ENCODE assay signal across 8 cellular contexts in the genomic region with DNA sequence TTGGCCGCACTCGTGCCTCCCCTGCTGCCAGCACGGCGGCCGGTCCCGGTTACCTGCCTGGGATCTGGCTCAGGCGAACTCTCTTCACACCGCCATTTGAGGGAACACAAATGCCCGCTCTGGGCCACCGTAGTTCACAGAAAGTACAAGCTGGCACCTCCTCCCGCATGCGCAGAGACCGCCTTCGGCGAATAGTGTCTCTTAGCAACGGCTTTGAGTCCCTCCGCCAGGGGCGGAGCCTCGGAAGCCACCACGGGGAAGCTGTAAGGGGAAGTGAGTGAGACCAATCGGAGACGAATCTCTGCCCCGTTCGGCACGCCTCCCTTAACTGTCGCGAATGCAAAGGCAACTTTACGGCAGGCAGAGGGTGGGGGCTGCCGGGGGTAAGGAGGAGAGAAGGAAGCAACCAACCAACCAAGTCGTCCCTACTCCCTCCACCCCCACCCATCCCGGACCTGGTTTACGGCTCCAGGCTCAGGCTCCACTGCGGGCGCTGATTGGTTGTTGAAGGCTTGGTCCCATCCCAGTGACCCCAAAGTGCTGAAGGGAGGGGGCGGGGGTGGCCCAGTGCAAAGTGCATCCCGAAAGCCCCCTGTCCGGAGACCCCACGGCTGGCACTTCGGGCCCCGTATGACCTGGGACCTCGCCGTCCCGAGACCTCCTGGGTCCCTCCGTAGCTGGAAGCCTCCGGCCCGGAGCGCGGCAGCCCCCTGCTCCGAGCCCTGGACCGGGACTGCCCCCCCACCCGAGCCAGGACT. TPM values are rescaled to one million over a fixed set of nuclear protein-coding genes. Genes with fewer than 3 reads are reported as not detected.
DNase-seq lines count a peak whose midpoint lies in the region; ATAC-seq and TF ChIP-seq lines count a peak whose summit lies in the region.

A gene with protein sequence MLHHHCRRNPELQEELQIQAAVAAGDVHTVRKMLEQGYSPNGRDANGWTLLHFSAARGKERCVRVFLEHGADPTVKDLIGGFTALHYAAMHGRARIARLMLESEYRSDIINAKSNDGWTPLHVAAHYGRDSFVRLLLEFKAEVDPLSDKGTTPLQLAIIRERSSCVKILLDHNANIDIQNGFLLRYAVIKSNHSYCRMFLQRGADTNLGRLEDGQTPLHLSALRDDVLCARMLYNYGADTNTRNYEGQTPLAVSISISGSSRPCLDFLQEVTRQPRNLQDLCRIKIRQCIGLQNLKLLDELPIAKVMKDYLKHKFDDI (plus strand): TSS at position 526 of the 758 bp plus-strand sequence. CDS start 9,628 bp downstream, outside the sequence.
A gene with protein sequence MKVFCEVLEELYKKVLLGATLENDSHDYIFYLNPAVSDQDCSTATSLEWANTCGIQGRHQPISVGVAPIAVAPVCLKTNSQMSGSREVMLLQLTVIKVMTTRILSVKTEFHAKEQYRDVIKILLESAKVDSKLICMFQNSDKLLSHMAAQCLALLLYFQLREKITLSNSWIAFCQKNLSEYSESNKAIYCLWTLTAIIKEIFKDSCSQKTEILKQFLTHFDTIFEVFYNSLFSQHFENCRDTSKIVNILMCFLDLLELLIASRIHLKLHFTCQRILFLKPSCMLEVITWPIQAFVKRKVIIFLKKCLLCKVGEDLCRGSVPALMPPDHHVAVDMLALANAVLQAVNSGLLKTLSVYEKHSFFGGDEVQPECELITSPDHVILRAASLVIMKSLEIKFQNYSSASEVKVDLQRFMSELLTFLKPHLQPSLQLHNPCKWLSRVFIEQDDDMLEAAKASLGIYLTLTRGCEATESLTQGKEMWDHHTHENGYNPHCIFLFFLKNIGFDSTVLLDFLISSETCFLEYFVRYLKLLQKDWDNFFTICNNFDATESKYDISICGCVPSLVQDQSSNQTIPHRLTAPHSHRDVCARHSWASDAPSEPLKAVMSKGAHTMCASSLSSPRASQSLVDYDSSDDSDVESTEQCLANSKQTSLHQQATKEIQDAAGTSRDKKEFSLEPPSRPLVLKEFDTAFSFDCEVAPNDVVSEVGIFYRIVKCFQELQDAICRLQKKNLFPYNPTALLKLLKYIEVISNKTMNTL (minus strand): TSS at position 121 of the 758 bp plus-strand sequence. CDS start 21,342 bp downstream, outside the sequence.

- peaks cover 54% of the 10 kb centered on the region for H3K4me1 Mint-ChIP-seq in T-helper 1 cell treated with Interleukin-12 subunit alpha and Interleukin-12 subunit beta and Interleukin-4 antibody, amounts not matched to agents 30 μg/mL and 1 μg/mL, for 36 hours (ENCODE audit: low read depth)

- DNase-seq in GM13977 (ENCODE audit: low spot score) (peak; percentile 92), NCI-H1694 (lab: John Stamatoyannopoulos, UW) (peak; percentile 99), amniotic stem cell (lab: John Stamatoyannopoulos, UW) (peak; percentile 100), left cardiac atrium (peak; percentile 100), posterior vena cava (ENCODE audit: low spot score) (peak; percentile 100), upper lobe of right lung (peak; percentile 100)

- H3K27ac ChIP-seq in upper lobe of right lung, result peak within 1 kb of the TSS; percentile 88

- H3K36me3 ChIP-seq in upper lobe of right lung, result peaks cover 14% of the 10 kb centered on the region

- H3K27ac Mint-ChIP-seq in T-helper 1 cell treated with Interleukin-12 subunit alpha and Interleukin-12 subunit beta and Interleukin-4 antibody, amounts not matched to agents 30 μg/mL and 1 μg/mL, for 36 hours, result peak within 1 kb of the TSS; percentile 98

- H3K4me3 ChIP-seq in upper lobe of right lung, result peak within 1 kb of the TSS; percentile 88

- H3K36me3 Mint-ChIP-seq in T-helper 1 cell treated with Interleukin-12 subunit alpha and Interleukin-12 subunit beta and Interleukin-4 antibody, amounts not matched to agents 30 μg/mL and 1 μg/mL, for 36 hours (ENCODE audit: low read depth), result peaks cover 37% of the 10 kb centered on the region

- no peaks in the 10 kb centered on the region for H3K9me3 ChIP-seq in upper lobe of right lung

- ATAC-seq in HG02884 (IDR thresholded peaks at IDR 0.05; ENCODE audit: unreplicated experiment) (peak; percentile 86), left cardiac atrium (peak; percentile 98 to 99), upper lobe of right lung (peak; percentile 98)

- in situ Hi-C loops in GM13977 (cut with MboI; ENCODE audit: low pct_unique_long_range_greater_than_20kb, low sequenced_read_pairs, unreplicated experiment), result loop anchor here (25.0 kb wide), 2 partner anchors 660 to 1340 kb away; a partner anchor contains a TSS

- H3K27me3 Mint-ChIP-seq in T-helper 1 cell treated with Interleukin-12 subunit alpha and Interleukin-12 subunit beta and Interleukin-4 antibody, amounts not matched to agents 30 μg/mL and 1 μg/mL, for 36 hours (ENCODE audit: low read depth), result no peaks in the 10 kb centered on the region

- peaks cover 29% of the 10 kb centered on the region for H3K4me1 ChIP-seq in upper lobe of right lung

- TF ChIP-seq CTCF in GM13977 (IDR thresholded peaks at IDR 0.05; ENCODE audit: extremely low read depth, insufficient read depth, missing control alignments), result no peak
- no peak for TF ChIP-seq CTCF in upper lobe of right lung (IDR thresholded peaks at IDR 0.05)

- no peaks in the 10 kb centered on the region for H3K9me3 Mint-ChIP-seq in T-helper 1 cell treated with Interleukin-12 subunit alpha and Interleukin-12 subunit beta and Interleukin-4 antibody, amounts not matched to agents 30 μg/mL and 1 μg/mL, for 36 hours

- no peak within 1 kb of the TSS for H3K4me3 Mint-ChIP-seq in T-helper 1 cell treated with Interleukin-12 subunit alpha and Interleukin-12 subunit beta and Interleukin-4 antibody, amounts not matched to agents 30 μg/mL and 1 μg/mL, for 36 hours

- no peaks in the 10 kb centered on the region for H3K27me3 ChIP-seq in upper lobe of right lung

- intact Hi-C loops in left cardiac atrium (cut with DNase I) (no loop called here), posterior vena cava (cut with DNase I) (no loop called here), upper lobe of right lung (cut with DNase I) (no loop called here)

RNA-seq across cellular contexts. Expression of the first gene that starts in this region (rescaled TPM):
- total RNA-seq in left cardiac atrium (1 to 10 TPM; 5.9 to 8.3 TPM), posterior vena cava (10 to 100 TPM in 1 of 2 donors, 1 to 10 TPM in 1; 8.8 to 10.2 TPM), upper lobe of right lung (13.1 TPM)

RNA-seq across cellular contexts. Expression of the second gene that starts in this region (rescaled TPM):
- total RNA-seq in left cardiac atrium (10 to 100 TPM in 1 of 2 donors, 1 to 10 TPM in 1; 9.4 to 10.6 TPM), posterior vena cava (10 to 100 TPM in 1 of 2 donors, 1 to 10 TPM in 1; 8.3 to 11.9 TPM), upper lobe of right lung (18.6 TPM)

Comparison
In these comparisons a context has a peak if more than half of its experiments do, and no peak if none do; other contexts are left out.
1. Peak in every context shown above with its lines: DNase-seq, ATAC-seq, H3K4me3 ChIP-seq and H3K27ac ChIP-seq.